ENCODE assay signal across 8 cellular contexts in the genomic region with DNA sequence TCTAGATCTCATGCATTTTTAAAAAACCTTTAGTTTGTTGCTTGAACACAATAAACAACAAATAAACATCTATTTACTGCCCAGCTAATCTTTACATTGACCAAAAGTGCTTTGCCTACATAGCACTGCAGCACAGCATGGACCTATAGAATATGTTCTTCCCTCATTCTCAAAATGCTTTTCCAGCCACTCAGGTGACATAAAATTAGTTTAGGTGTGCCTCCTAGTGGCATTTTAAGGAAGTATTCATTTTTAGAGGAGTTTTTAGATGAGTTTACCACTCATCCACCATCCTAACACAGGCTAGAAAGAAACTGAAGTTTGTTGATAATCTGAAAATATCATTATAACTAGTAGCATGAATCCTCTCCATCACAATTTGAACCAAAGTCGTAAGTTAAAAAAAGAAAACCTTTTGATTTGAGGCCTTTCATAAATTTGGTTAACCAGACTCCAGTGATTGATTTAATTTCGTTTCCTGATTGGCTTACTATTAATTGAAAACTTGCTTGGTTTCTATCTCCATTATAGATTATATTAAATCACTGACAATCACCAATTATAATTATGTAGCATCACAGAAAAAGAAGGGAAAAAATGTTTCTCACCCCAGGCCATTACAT. TPM values are rescaled to one million over a fixed set of nuclear protein-coding genes. Genes with fewer than 3 reads are reported as not detected.
A peak's percentile ranks its signal among the peaks of the same experiment; 100 is the strongest.
DNase-seq lines count a peak whose midpoint lies in the region; ATAC-seq, FAIRE-seq and TF ChIP-seq lines count a peak whose summit lies in the region.

No MANE protein-coding gene starts in this region.

- FAIRE-seq in small intestine (lab: Jason Lieb, UNC): no peak

- POLR2A ChIA-PET in AG04450 (lab: Yijun Ruan, JAX): no interaction called here

- H3K27ac ChIP-seq in AG04450 (ENCODE audit: low read depth, low read length): no peak overlapping the region
- no peak overlapping the region for H3K27ac ChIP-seq in small intestine (ENCODE audit: low read depth in 1 of 2, low read length in 1 of 2)

- CTCF ChIA-PET in AG04450 (lab: Charles Lee): interaction anchor here (0.6 to 2.6 kb wide), 6 partner anchors 12 to 824 kb away, joined by 3 to 11 read pairs (median 4); partner anchors contain the start of gene INSL6

- DNase-seq in AG04450 (ENCODE audit: low read depth, low spot score) (no peak), NCI-H69 (lab: John Stamatoyannopoulos, UW) (peak; percentile 69), dermis microvascular lymphatic vessel endothelial cell (ENCODE audit: low read depth in 2 of 2) (peak; percentile 35 to 42), small intestine (peak; percentile 42)

- WGBS in small intestine, 3 donors: 79 to 94% (median 90%) methylated on average over 2 of the region's 2 CpGs

- H3K4me3 ChIP-seq in AG04450 (ENCODE audit: low read depth, low read length): no peak overlapping the region
- no peak overlapping the region for H3K4me3 ChIP-seq in small intestine (ENCODE audit: low read depth in 1 of 2, low read length in 2 of 2)

- TF ChIP-seq CTCF in AG04450 (IDR thresholded peaks at IDR 0.05; ENCODE audit: low read depth, low read length): peak; percentile 39
- peak; percentile 53 for TF ChIP-seq CTCF in GM12873 (IDR thresholded peaks at IDR 0.05; ENCODE audit: insufficient read depth, low read depth, low read length, missing control alignments)

- no peaks in the 10 kb centered on the region for H3K9me3 ChIP-seq in AG04450 (ENCODE audit: control insufficient read depth, insufficient read depth, low read length)
- no peaks in the 10 kb centered on the region for H3K9me3 ChIP-seq in small intestine (ENCODE audit: control insufficient read depth, low read depth)

- ATAC-seq in GM19395 (IDR thresholded peaks at IDR 0.05; ENCODE audit: unreplicated experiment): no peak
- ATAC-seq in HG03460 (IDR thresholded peaks at IDR 0.05; ENCODE audit: unreplicated experiment): no peak
- ATAC-seq in HG03097 (IDR thresholded peaks at IDR 0.05; ENCODE audit: low FRiP score, unreplicated experiment): no peak

- H3K36me3 ChIP-seq in small intestine (ENCODE audit: control insufficient read depth in 2 of 2, insufficient read depth in 2 of 2, low read length in 2 of 2): peaks cover 0 to 3% of the 10 kb centered on the region in 2 donors

- no peaks in the 10 kb centered on the region for H3K27me3 ChIP-seq in AG04450 (ENCODE audit: control insufficient read depth, insufficient read depth, low read length)
- H3K27me3 ChIP-seq in small intestine (ENCODE audit: control insufficient read depth in 2 of 2, insufficient read depth in 2 of 2, low read length in 2 of 2): no peaks in the 10 kb centered on the region

- no peaks in the 10 kb centered on the region for H3K4me1 ChIP-seq in small intestine (ENCODE audit: control insufficient read depth in 2 of 2, insufficient read depth in 1 of 2, low read depth in 1 of 2, low read length in 1 of 2)

RNA-seq across cellular contexts. Expression of gene PLGRKT, which starts 12.6 kb away (rescaled TPM):
- polyA plus RNA-seq in AG04450 (2011; rRNA removed): 8.6 and 13.1 TPM in 2 replicates
- 2.7 and 4.1 TPM in 2 replicates for polyA minus RNA-seq in AG04450 (2011; rRNA and poly(A)+ RNA removed)
- 5.4 and 6.9 TPM in 2 replicates for total RNA-seq in dermis microvascular lymphatic vessel endothelial cell
- polyA plus RNA-seq in small intestine: 10 to 100 TPM; 54.9 to 60.4 (median 55.0) TPM

RNA-seq across cellular contexts. Expression of gene CD274, which starts 25.2 kb away (rescaled TPM):
- polyA plus RNA-seq in AG04450 (2011; rRNA removed) (16.3 and 16.6 TPM in 2 replicates), small intestine (1 to 10 TPM; 1.1 to 3.4 (median 1.1) TPM)
- polyA minus RNA-seq in AG04450 (2011; rRNA and poly(A)+ RNA removed): 12.3 and 16.3 TPM in 2 replicates
- 5.3 and 6.4 TPM in 2 replicates for total RNA-seq in dermis microvascular lymphatic vessel endothelial cell
